Comparison of ENCODE assay signal across 9 cellular contexts in genomic region chrX:24242649-24243556, GRCh38.
DNase-seq lines count a peak whose midpoint lies in the region; ATAC-seq, FAIRE-seq and TF ChIP-seq lines count a peak whose summit lies in the region.
"Had no signal": no experiment of that assay in that cellular context is flagged by ENCODE, and none has a peak within 500 bp of the region (broad histone marks: within the 10 kb centered on the region; RNA-seq: fewer than 3 reads in every experiment).

No MANE protein-coding gene starts in this region.

- H3K27ac Mint-ChIP-seq in stimulated activated memory B cell treated with anti-CD40 and anti-IgM and Interleukin-4, amounts not matched to agents 10 μg/mL and 1 μg/mL and 100 μg/mL, for 72 hours, result peak overlapping the region; percentile 75

- H3K9me3 Mint-ChIP-seq in stimulated activated memory B cell treated with anti-CD40 and anti-IgM and Interleukin-4, amounts not matched to agents 10 μg/mL and 1 μg/mL and 100 μg/mL, for 72 hours, result no peaks in the 10 kb centered on the region

- TF ChIP-seq POLR2A in esophagus squamous epithelium (IDR thresholded peaks at IDR 0.05), result peak in 1 of 4 donors; percentile 16

- intact Hi-C loops in esophagus squamous epithelium (cut with DNase I), result no loop called here

- H3K36me3 ChIP-seq in esophagus squamous epithelium, result no peaks in the 10 kb centered on the region

- TF ChIP-seq CTCF in esophagus squamous epithelium (IDR thresholded peaks at IDR 0.05), result no peak
- no peak for TF ChIP-seq CTCF in foreskin keratinocyte (conservative IDR thresholded peaks at IDR 0.05)

- peaks cover 0 to 37% (median 12%) of the 10 kb centered on the region in 3 donors for H3K4me1 ChIP-seq in esophagus squamous epithelium
- peaks cover 4% of the 10 kb centered on the region for H3K4me1 ChIP-seq in foreskin keratinocyte

- peak overlapping the region; percentile 23 for H3K4me3 Mint-ChIP-seq in stimulated activated memory B cell treated with anti-CD40 and anti-IgM and Interleukin-4, amounts not matched to agents 10 μg/mL and 1 μg/mL and 100 μg/mL, for 72 hours

- H3K27me3 ChIP-seq in esophagus squamous epithelium (no peaks in the 10 kb centered on the region), foreskin keratinocyte (no peaks in the 10 kb centered on the region)

- peaks cover 12% of the 10 kb centered on the region for H3K4me1 Mint-ChIP-seq in stimulated activated memory B cell treated with anti-CD40 and anti-IgM and Interleukin-4, amounts not matched to agents 10 μg/mL and 1 μg/mL and 100 μg/mL, for 72 hours

- H3K4me3 ChIP-seq in esophagus squamous epithelium, result no peak overlapping the region

- 37 to 43% methylated on average over 8 to 10 of the region's 13 CpGs for WGBS in esophagus squamous epithelium, 2 donors

- H3K27ac ChIP-seq in esophagus squamous epithelium (peak overlapping the region in 3 of 4 donors; percentile 0 to 55 (median 45)), foreskin keratinocyte (no peak overlapping the region)
- H3K27ac ChIP-seq: epithelial cell of prostate had no signal

- no peaks in the 10 kb centered on the region for H3K9me3 ChIP-seq in esophagus squamous epithelium

- peak; percentile 44 for FAIRE-seq in HTR-8/SVneo (lab: Jason Lieb, UNC)

- DNase-seq in GM03348 (ENCODE audit: low spot score) (peak; percentile 27), HTR-8/SVneo (ENCODE audit: insufficient read length, low spot score) (no peak), esophagus squamous epithelium (lab: John Stamatoyannopoulos, UW) (peak; percentile 2), foreskin keratinocyte (no peak), NCI-H82 (lab: John Stamatoyannopoulos, UW) (no peak)
- no peak for DNase-seq in stimulated activated CD4-positive, alpha-beta T cell treated with anti-CD3 and anti-CD28 coated beads, Interleukin-12 subunit alpha, Interleukin-12 subunit beta, amount 100 ng/mL, for 4 hours

- H3K36me3 Mint-ChIP-seq in stimulated activated memory B cell treated with anti-CD40 and anti-IgM and Interleukin-4, amounts not matched to agents 10 μg/mL and 1 μg/mL and 100 μg/mL, for 72 hours, result no peaks in the 10 kb centered on the region

- ATAC-seq in GM21528 (IDR thresholded peaks at IDR 0.05; ENCODE audit: low FRiP score, unreplicated experiment), result peak; percentile 88
- ATAC-seq in stimulated activated memory B cell treated with anti-CD40 and anti-IgM and Interleukin-4, amounts not matched to agents 10 μg/mL and 1 μg/mL and 100 μg/mL, for 72 hours, result peak; percentile 98
- no peak for ATAC-seq in foreskin keratinocyte

- no peaks in the 10 kb centered on the region for H3K27me3 Mint-ChIP-seq in stimulated activated memory B cell treated with anti-CD40 and anti-IgM and Interleukin-4, amounts not matched to agents 10 μg/mL and 1 μg/mL and 100 μg/mL, for 72 hours

Comparison
In these comparisons a context has a peak if more than half of its experiments do, and no peak if none do; other contexts are left out.
1. DNase-seq: peak in GM03348 (single experiment) and esophagus squamous epithelium (single experiment); none in HTR-8/SVneo (single experiment), stimulated activated CD4-positive, alpha-beta T cell treated with anti-CD3 and anti-CD28 coated beads, Interleukin-12 subunit alpha, Interleukin-12 subunit beta, amount 100 ng/mL, for 4 hours (single experiment), foreskin keratinocyte (0 of 2) and NCI-H82 (single experiment).